In genomic region chr11:83192846-83193245, GRCh38 we compare ENCODE assay signal across 8 cellular contexts. TPM values are rescaled to one million over a fixed set of nuclear protein-coding genes. Genes with fewer than 3 reads are reported as not detected.
DNase-seq lines count a peak whose midpoint lies in the region; ATAC-seq, FAIRE-seq and TF ChIP-seq lines count a peak whose summit lies in the region.

No MANE protein-coding gene starts in this region.

- FAIRE-seq in HepG2 (lab: Jason Lieb, UNC): no peak

- no peak for TF ChIP-seq POLR2A in HepG2 (IDR thresholded peaks at IDR 0.05; ENCODE audit: insufficient read depth in 1 of 2, low read depth in 2 of 2, low read length in 2 of 2)

- no TSS peak for BruUV-seq in HepG2 (replicated peaks; lab: Mats Ljungman, UMichigan)

- in situ Hi-C loops in HepG2 (cut with HindIII; ENCODE audit: extremely low pct_ligation_motif_present, low pct_unique_long_range_greater_than_20kb) (no loop called here), GM13977 (cut with MboI; ENCODE audit: low pct_unique_long_range_greater_than_20kb, low sequenced_read_pairs, unreplicated experiment) (no loop called here)

- no peaks in the 10 kb centered on the region for H4K20me1 ChIP-seq in HepG2 (ENCODE audit: insufficient read depth, low read length)

- no peaks in the 10 kb centered on the region for H3K27me3 Mint-ChIP-seq in activated CD4-positive, alpha-beta T cell treated with anti-CD3 and anti-CD28 coated beads for 36 hours

- no peaks in the 10 kb centered on the region for H3K9me3 ChIP-seq in ascending aorta
- no peaks in the 10 kb centered on the region for H3K9me3 ChIP-seq in HepG2 (ENCODE audit: low read length)
- no peaks in the 10 kb centered on the region for H3K9me3 ChIP-seq in thoracic aorta

- H3K27ac Mint-ChIP-seq in activated CD4-positive, alpha-beta T cell treated with anti-CD3 and anti-CD28 coated beads for 36 hours: peak overlapping the region; percentile 98

- CTCF ChIA-PET in activated CD4-positive, alpha-beta T cell treated with anti-CD3 and anti-CD28 coated beads for 36 hours (lab: Charles Lee): interaction anchor here (1.3 to 2.0 kb wide), 4 partner anchors 32 to 293 kb away, joined by 3 to 7 read pairs (median 4); partner anchors contain the start of gene PRCP
- CTCF ChIA-PET in HepG2 (lab: Yijun Ruan, JAX; ENCODE audit: low intra/inter-chr PET ratio, low total read pairs): no interaction called here

- H3K27ac ChIP-seq in ascending aorta: peak overlapping the region; percentile 86 to 92
- H3K27ac ChIP-seq in HepG2 (ENCODE audit: extremely low read length, insufficient read depth, low read length): peak overlapping the region; percentile 86
- peak overlapping the region; percentile 94 to 96 for H3K27ac ChIP-seq in thoracic aorta

- intact Hi-C loops in activated CD4-positive, alpha-beta T cell treated with anti-CD3 and anti-CD28 coated beads for 36 hours (cut with DNase I, micrococcal nuclease): loop anchor here (1.0 to 2.0 kb wide), 6 partner anchors 37 to 292 kb away; partner anchors contain the start of genes CCDC90B (in 2 of the 2), DDIAS (in 2 of the 2) and RAB30 (in 2 of the 2)
- intact Hi-C loops in ascending aorta (cut with DNase I) (loop anchor here (1.0 kb wide), 4 partner anchors 36 to 292 kb away; partner anchors contain the start of genes CCDC90B, DDIAS, PCF11 and RAB30), HepG2 (cut with micrococcal nuclease; ENCODE audit: unreplicated experiment) (loop anchor here (10.0 kb wide), 1 partner anchor 62 kb away; no protein-coding TSS in a partner anchor)

- H3K4me3 ChIP-seq in ascending aorta: peak overlapping the region; percentile 73 to 93
- H3K4me3 ChIP-seq in HepG2 (replicated peaks in 1 of 3; ENCODE audit: insufficient read depth in 1 of 3, low read depth in 2 of 3, low read length in 3 of 3): peak overlapping the region; percentile 88 to 98 (median 90)
- H3K4me3 ChIP-seq in thoracic aorta: peak overlapping the region; percentile 92

- TF ChIP-seq EP300 in HepG2 (IDR thresholded peaks at IDR 0.05; ENCODE audit: low read depth in 2 of 2, low read length in 2 of 2): no peak
- no peak for TF ChIP-seq EP300 in HepG2 (CRISPR knock-in tag; IDR thresholded peaks at IDR 0.05; ENCODE audit: borderline replicate concordance)

- H3K36me3 ChIP-seq in ascending aorta (peaks cover 22 to 36% of the 10 kb centered on the region in 2 donors), HepG2 (replicated peaks in 1 of 2; ENCODE audit: control insufficient read depth in 1 of 2, insufficient read depth in 2 of 2, low read length in 2 of 2) (peaks cover 2 to 14% of the 10 kb centered on the region in 2 experiments; a peak in 2 of 5 replicates), thoracic aorta (peaks cover 26% of the 10 kb centered on the region)

- H3K4me1 ChIP-seq in ascending aorta (peaks cover 4 to 23% of the 10 kb centered on the region in 2 donors), HepG2 (ENCODE audit: insufficient read depth, low read length) (peaks cover 36% of the 10 kb centered on the region), thoracic aorta (ENCODE audit: control insufficient read depth in 1 of 2, low read depth in 2 of 2) (peaks cover 12 to 35% of the 10 kb centered on the region in 2 donors)

- DNase-seq in activated CD4-positive, alpha-beta T cell treated with anti-CD3 and anti-CD28 coated beads for 36 hours: no peak
- no peak for DNase-seq in activated CD4-positive, alpha-beta T cell treated with anti-CD3 and anti-CD28 coated beads for 48 hours
- DNase-seq in ascending aorta (ENCODE audit: low spot score in 2 of 2) (no peak), HepG2 (ENCODE audit: low spot score) (peak; percentile 5), thoracic aorta (ENCODE audit: low spot score) (no peak), GM13977 (ENCODE audit: low spot score) (no peak), left lobe of liver (ENCODE audit: low spot score) (no peak), COLO829 (ENCODE audit: low spot score) (no peak)

- TF ChIP-seq RAD21 in HepG2 (CRISPR knock-in tag; IDR thresholded peaks at IDR 0.05): no peak

- 4% methylated on average over 6 of the region's 6 CpGs for WGBS in HepG2 (ENCODE audit: low lambda C conversion rate)

- no peak for TF ChIP-seq CTCF in ascending aorta (IDR thresholded peaks at IDR 0.05)
- no peak for TF ChIP-seq CTCF in HepG2 (CRISPR knock-in tag; IDR thresholded peaks at IDR 0.05)
- TF ChIP-seq CTCF in thoracic aorta (IDR thresholded peaks at IDR 0.05): no peak
- TF ChIP-seq CTCF in GM13977 (IDR thresholded peaks at IDR 0.05; ENCODE audit: extremely low read depth, insufficient read depth, missing control alignments): no peak

- H3K4me2 ChIP-seq in HepG2 (ENCODE audit: low read depth, low read length): peak overlapping the region; percentile 91

- H3K27me3 ChIP-seq in ascending aorta (no peaks in the 10 kb centered on the region), HepG2 (ENCODE audit: control insufficient read depth in 1 of 2, insufficient read depth in 2 of 2, low read length in 2 of 2) (no peaks in the 10 kb centered on the region; a peak in 1 of 5 replicates), thoracic aorta (replicated peaks; ENCODE audit: insufficient read depth) (no peaks in the 10 kb centered on the region)

- no peak for ATAC-seq in activated CD4-positive, alpha-beta T cell treated with anti-CD3 and anti-CD28 coated beads for 36 hours
- no peak for ATAC-seq in HepG2
- no peak for ATAC-seq in thoracic aorta (ENCODE audit: insufficient number of reproducible peaks, low FRiP score, low read depth)
- no peak for ATAC-seq in left lobe of liver

- H3K36me3 Mint-ChIP-seq in activated CD4-positive, alpha-beta T cell treated with anti-CD3 and anti-CD28 coated beads for 36 hours (ENCODE audit: low read depth): peaks cover 24% of the 10 kb centered on the region

- peaks cover 18% of the 10 kb centered on the region for H3K79me2 ChIP-seq in HepG2 (ENCODE audit: insufficient read depth, low read length)

- H3K4me3 Mint-ChIP-seq in activated CD4-positive, alpha-beta T cell treated with anti-CD3 and anti-CD28 coated beads for 36 hours: peak overlapping the region; percentile 95

- H3K4me1 Mint-ChIP-seq in activated CD4-positive, alpha-beta T cell treated with anti-CD3 and anti-CD28 coated beads for 36 hours: peaks cover 40% of the 10 kb centered on the region

- no peak overlapping the region for H2AFZ ChIP-seq in HepG2 (ENCODE audit: low read length)

- H3K9ac ChIP-seq in HepG2 (ENCODE audit: insufficient read depth, low read depth, low read length): peak overlapping the region; percentile 91

- no peaks in the 10 kb centered on the region for H3K9me3 Mint-ChIP-seq in activated CD4-positive, alpha-beta T cell treated with anti-CD3 and anti-CD28 coated beads for 36 hours (ENCODE audit: low read depth)

- POLR2A ChIA-PET in activated CD4-positive, alpha-beta T cell treated with anti-CD3 and anti-CD28 coated beads for 36 hours (lab: Charles Lee): interaction anchor here (1.0 kb wide), 1 partner anchor 11 kb away, joined by 3 read pairs; no protein-coding TSS in a partner anchor
- POLR2A ChIA-PET in HepG2 (lab: Yijun Ruan, JAX): interaction anchor here (1.0 to 1.9 kb wide), 5 partner anchors 12 to 293 kb away, joined by 3 to 11 read pairs (median 5); partner anchors contain the start of genes CCDC90B, PCF11 and PRCP

RNA-seq across cellular contexts. Expression of gene ANKRD42, which starts 0.7 kb away (rescaled TPM):
- total RNA-seq in activated CD4-positive, alpha-beta T cell treated with anti-CD3 and anti-CD28 coated beads for 36 hours: 1 to 10 TPM; 3.1 to 4.9 TPM
- total RNA-seq in ascending aorta (25.1 TPM), HepG2 (2016; rRNA removed; fragmentation: Illumina TruSeq; extraction: Trizol) (3.7 and 3.8 TPM in 2 replicates), thoracic aorta (10 to 100 TPM; 11.6 to 25.6 TPM), left lobe of liver (4.3 TPM)
- 1.2 and 2.2 TPM in 2 replicates for total RNA-seq in HepG2 (2016; cell fraction: cytosol; rRNA removed; fragmentation: Illumina TruSeq; extraction: Trizol; ENCODE audit: low read depth)
- total RNA-seq in HepG2 (2016; cell fraction: insoluble cytoplasmic fraction; rRNA removed; fragmentation: Illumina TruSeq; extraction: Trizol): 2.7 and 3.8 TPM in 2 replicates
- 2.2 and 2.5 TPM in 2 replicates for total RNA-seq in HepG2 (2016; cell fraction: membrane; rRNA removed; fragmentation: Illumina TruSeq; extraction: Trizol)
- total RNA-seq in HepG2 (2016; cell fraction: nucleus; rRNA removed; fragmentation: Illumina TruSeq; extraction: Trizol): 2.9 and 3.5 TPM in 2 replicates
- polyA plus RNA-seq in HepG2 (2011; rRNA removed): 2.2 and 2.4 TPM in 2 replicates
- polyA plus RNA-seq in HepG2 (2011; cell fraction: cytosol; rRNA removed): 1.1 and 1.6 TPM in 2 replicates
- polyA plus RNA-seq in HepG2 (2011; cell fraction: nucleus; rRNA removed): 1.2 and 1.9 TPM in 2 replicates
- 1.7 and 1.8 TPM in 2 replicates for polyA plus RNA-seq in HepG2 (2012)
- polyA plus RNA-seq in HepG2 (2016; cell fraction: cytosol; fragmentation: Illumina TruSeq; extraction: Trizol; ENCODE audit: low read depth): 0.21 and 0.26 TPM in 2 replicates
- 3.8 and 4.2 TPM in 2 replicates for polyA plus RNA-seq in HepG2 (2016; cell fraction: insoluble cytoplasmic fraction; fragmentation: Illumina TruSeq; extraction: Trizol; ENCODE audit: low read depth)
- 0.85 TPM in 2 replicates for polyA plus RNA-seq in HepG2 (2016; cell fraction: membrane; fragmentation: Illumina TruSeq; extraction: Trizol; ENCODE audit: low read depth)
- polyA plus RNA-seq in HepG2 (2016; cell fraction: nucleus; fragmentation: Illumina TruSeq; extraction: Trizol; ENCODE audit: insufficient read depth, low read depth): 4.0 and 4.6 TPM in 2 replicates
- polyA minus RNA-seq in HepG2 (2011; rRNA and poly(A)+ RNA removed; ENCODE audit: low replicate concordance): 1.6 and 7.6 TPM in 2 replicates
- 1.8 and 3.0 TPM in 2 replicates for polyA minus RNA-seq in HepG2 (2011; cell fraction: cytosol; rRNA and poly(A)+ RNA removed)
- 1.5 TPM in 2 replicates for polyA minus RNA-seq in HepG2 (2011; cell fraction: nucleus; rRNA and poly(A)+ RNA removed)

RNA-seq across cellular contexts. Expression of gene PCF11, which starts 35.9 kb away (rescaled TPM):
- total RNA-seq in activated CD4-positive, alpha-beta T cell treated with anti-CD3 and anti-CD28 coated beads for 36 hours: 10 to 100 TPM; 55.3 to 70.8 TPM
- total RNA-seq in ascending aorta (19.2 TPM), HepG2 (2016; rRNA removed; fragmentation: Illumina TruSeq; extraction: Trizol) (43.1 and 47.7 TPM in 2 replicates), thoracic aorta (100 to 1,000 TPM in 1 of 2 donors, 10 to 100 TPM in 1; 73.4 to 114 TPM), left lobe of liver (23.6 TPM)
- total RNA-seq in HepG2 (2016; cell fraction: cytosol; rRNA removed; fragmentation: Illumina TruSeq; extraction: Trizol; ENCODE audit: low read depth): 3.9 and 5.6 TPM in 2 replicates
- 41.6 and 49.1 TPM in 2 replicates for total RNA-seq in HepG2 (2016; cell fraction: insoluble cytoplasmic fraction; rRNA removed; fragmentation: Illumina TruSeq; extraction: Trizol)
- total RNA-seq in HepG2 (2016; cell fraction: membrane; rRNA removed; fragmentation: Illumina TruSeq; extraction: Trizol): 14.1 and 19.4 TPM in 2 replicates
- 95.0 and 105 TPM in 2 replicates for total RNA-seq in HepG2 (2016; cell fraction: nucleus; rRNA removed; fragmentation: Illumina TruSeq; extraction: Trizol)
- 37.3 and 40.3 TPM in 2 replicates for polyA plus RNA-seq in HepG2 (2011; rRNA removed)
- 18.8 and 21.4 TPM in 2 replicates for polyA plus RNA-seq in HepG2 (2011; cell fraction: cytosol; rRNA removed)
- 99.2 and 102 TPM in 2 replicates for polyA plus RNA-seq in HepG2 (2011; cell fraction: nucleus; rRNA removed)
- 29.5 and 35.9 TPM in 2 replicates for polyA plus RNA-seq in HepG2 (2012)
- 2.8 and 2.9 TPM in 2 replicates for polyA plus RNA-seq in HepG2 (2016; cell fraction: cytosol; fragmentation: Illumina TruSeq; extraction: Trizol; ENCODE audit: low read depth)
- polyA plus RNA-seq in HepG2 (2016; cell fraction: insoluble cytoplasmic fraction; fragmentation: Illumina TruSeq; extraction: Trizol; ENCODE audit: low read depth): 27.5 and 31.2 TPM in 2 replicates
- polyA plus RNA-seq in HepG2 (2016; cell fraction: membrane; fragmentation: Illumina TruSeq; extraction: Trizol; ENCODE audit: low read depth): 7.3 and 8.2 TPM in 2 replicates
- 101 and 108 TPM in 2 replicates for polyA plus RNA-seq in HepG2 (2016; cell fraction: nucleus; fragmentation: Illumina TruSeq; extraction: Trizol; ENCODE audit: insufficient read depth, low read depth)
- polyA minus RNA-seq in HepG2 (2011; rRNA and poly(A)+ RNA removed; ENCODE audit: low replicate concordance): 31.9 and 52.6 TPM in 2 replicates
- polyA minus RNA-seq in HepG2 (2011; cell fraction: cytosol; rRNA and poly(A)+ RNA removed): 16.3 and 17.7 TPM in 2 replicates
- polyA minus RNA-seq in HepG2 (2011; cell fraction: nucleus; rRNA and poly(A)+ RNA removed): 150 and 158 TPM in 2 replicates
